In the genomic region with DNA sequence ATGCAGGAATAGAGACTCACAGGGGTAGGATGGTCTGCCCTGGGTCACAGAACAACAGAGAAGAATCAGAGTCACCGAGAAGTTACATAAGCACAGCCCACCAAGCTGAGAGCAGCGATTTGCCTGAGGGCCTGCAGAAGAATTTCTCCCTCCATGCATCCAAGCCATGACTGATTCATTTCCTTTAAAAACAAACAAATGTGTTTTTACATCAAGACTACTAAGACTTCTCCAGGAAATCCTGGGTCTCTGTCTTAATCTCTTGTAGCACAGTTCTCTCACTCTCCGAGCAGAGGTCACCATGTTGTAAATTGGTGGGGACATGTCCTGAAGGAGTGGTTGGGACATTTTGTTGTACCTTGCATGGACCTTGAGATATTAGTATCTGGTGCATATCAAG, we compare ENCODE assay signal across 13 cellular contexts.
DNase-seq lines count a peak whose midpoint lies in the region; ATAC-seq and TF ChIP-seq lines count a peak whose summit lies in the region.
"Had no signal": no experiment of that assay in that cellular context is flagged by ENCODE, and none has a peak within 500 bp of the region (broad histone marks: within the 10 kb centered on the region; RNA-seq: fewer than 3 reads in every experiment).

No MANE protein-coding gene starts in this region.

- no peaks in the 10 kb centered on the region for H3K36me3 ChIP-seq in SJSA1
- H3K36me3 ChIP-seq in trophoblast cell (ENCODE audit: control insufficient read depth in 1 of 2, insufficient read depth in 2 of 2, low read length in 2 of 2), result no peaks in the 10 kb centered on the region
- no peaks in the 10 kb centered on the region for H3K36me3 ChIP-seq in tibial nerve
- H3K36me3 ChIP-seq: right lobe of liver had no signal

- H2BK5ac ChIP-seq in trophoblast cell (ENCODE audit: low read depth, low read length, poor library complexity), result no peak overlapping the region

- no peak overlapping the region for H3K23ac ChIP-seq in trophoblast cell (ENCODE audit: low read length)

- H3K36me3 Mint-ChIP-seq in naive thymus-derived CD8-positive, alpha-beta T cell, result peaks cover 0 to 3% (median 0%) of the 10 kb centered on the region in 3 donors

- POLR2A ChIA-PET in naive thymus-derived CD8-positive, alpha-beta T cell (lab: Charles Lee), result interaction anchor here (0.6 kb wide), 1 partner anchor 158 kb away, joined by 6 read pairs; no protein-coding TSS in a partner anchor

- H4K8ac ChIP-seq in trophoblast cell (ENCODE audit: low read depth, low read length), result no peak overlapping the region

- H2AFZ ChIP-seq in trophoblast cell (ENCODE audit: insufficient read depth, low read length, poor library complexity), result no peak overlapping the region

- peaks cover 3% of the 10 kb centered on the region for H3K79me1 ChIP-seq in trophoblast cell (ENCODE audit: low read length)

- H3K27ac Mint-ChIP-seq in naive thymus-derived CD8-positive, alpha-beta T cell, result no peak overlapping the region
- H3K27ac Mint-ChIP-seq: activated CD4-positive, alpha-beta T cell treated with anti-CD3 and anti-CD28 coated beads for 36 hours; activated T-helper 17 cell treated with anti-CD3 and anti-CD28 coated beads, Interleukin-2, amount 50 U/mL, for 72 hours had no signal

- H3K4me3 ChIP-seq in SJSA1 (no peak overlapping the region), trophoblast cell (ENCODE audit: low read depth, low read length) (no peak overlapping the region), tibial nerve (no peak overlapping the region), dorsolateral prefrontal cortex (no peak overlapping the region)
- H3K4me3 ChIP-seq: right lobe of liver had no signal

- intact Hi-C loops in dorsolateral prefrontal cortex (cut with DNase I), result no loop called here

- H3K4me1 Mint-ChIP-seq in naive thymus-derived CD8-positive, alpha-beta T cell, result no peaks in the 10 kb centered on the region
- H3K4me1 Mint-ChIP-seq: activated CD4-positive, alpha-beta T cell treated with anti-CD3 and anti-CD28 coated beads for 36 hours; activated T-helper 17 cell treated with anti-CD3 and anti-CD28 coated beads, Interleukin-2, amount 50 U/mL, for 72 hours had no signal

- no peak overlapping the region for H4K12ac ChIP-seq in trophoblast cell (ENCODE audit: low read depth, low read length)

- DNase-seq in EL, result peak; percentile 93
- DNase-seq in SJSA1 (ENCODE audit: low read depth in 1 of 2, low spot score in 2 of 2), result peak; percentile 83 to 84
- peak; percentile 67 for DNase-seq in fibroblast of gingiva (ENCODE audit: low read depth)
- DNase-seq in trophoblast cell, result peak; percentile 27 to 48
- DNase-seq in tibial nerve (ENCODE audit: low spot score in 2 of 2), result no peak
- no peak for DNase-seq in dorsolateral prefrontal cortex
- no peak for DNase-seq in naive thymus-derived CD8-positive, alpha-beta T cell
- DNase-seq: activated CD4-positive, alpha-beta T cell treated with anti-CD3 and anti-CD28 coated beads for 36 hours; MM.1S; NCI-H526 treated with DMSO at 0.1 percent for 48 hours; right lobe of liver had no signal

- TF ChIP-seq CTCF in tibial nerve (IDR thresholded peaks at IDR 0.05) (no peak), dorsolateral prefrontal cortex (IDR thresholded peaks at IDR 0.05 in 54 of 56, conservative IDR thresholded peaks at IDR 0.05 in 2 of 56; ENCODE audit: low read depth in 1 of 56, partially characterized antibody in 56 of 56) (no peak)

- no peaks in the 10 kb centered on the region for H3K79me2 ChIP-seq in trophoblast cell (ENCODE audit: control insufficient read depth, insufficient read depth, low read length, poor library complexity)

- no peak overlapping the region for H2BK12ac ChIP-seq in trophoblast cell (ENCODE audit: low read length)

- H3K4ac ChIP-seq in trophoblast cell (ENCODE audit: low read depth, low read length), result no peak overlapping the region

- no peak for TF ChIP-seq EP300 in tibial nerve (IDR thresholded peaks at IDR 0.05)

- H3K9me3 ChIP-seq in SJSA1 (replicated peaks) (no peaks in the 10 kb centered on the region), trophoblast cell (ENCODE audit: insufficient read depth, low read depth, low read length) (no peaks in the 10 kb centered on the region), tibial nerve (peaks cover 0 to 6% (median 0%) of the 10 kb centered on the region in 4 donors)
- H3K9me3 ChIP-seq: right lobe of liver had no signal

- no peak for TF ChIP-seq POLR2A in tibial nerve (IDR thresholded peaks at IDR 0.05)

- no peak for ATAC-seq in naive thymus-derived CD8-positive, alpha-beta T cell
- ATAC-seq in GM21515 (IDR thresholded peaks at IDR 0.05; ENCODE audit: unreplicated experiment), result no peak
- ATAC-seq: activated CD4-positive, alpha-beta T cell treated with anti-CD3 and anti-CD28 coated beads for 36 hours; activated T-helper 17 cell treated with anti-CD3 and anti-CD28 coated beads, Interleukin-2, amount 50 U/mL, for 72 hours; right lobe of liver had no signal

- H2AK5ac ChIP-seq in trophoblast cell (ENCODE audit: low read length), result no peak overlapping the region

- no peak overlapping the region for H3K18ac ChIP-seq in trophoblast cell (ENCODE audit: low read length)

- no peak overlapping the region for H3K4me2 ChIP-seq in trophoblast cell (ENCODE audit: low read length)

- peak overlapping the region; percentile 42 for H3K27ac ChIP-seq in SJSA1
- H3K27ac ChIP-seq in trophoblast cell (ENCODE audit: low read depth, low read length), result no peak overlapping the region
- no peak overlapping the region for H3K27ac ChIP-seq in tibial nerve
- H3K27ac ChIP-seq in dorsolateral prefrontal cortex, result peak overlapping the region in 3 of 59 donors; percentile 15 to 23 (median 16)

- H3K14ac ChIP-seq in trophoblast cell (ENCODE audit: low read length), result no peak overlapping the region

- WGBS in trophoblast cell (ENCODE audit: extremely low coverage, insufficient coverage, insufficient read length), result no CpG with 5 or more reads among the region's 3 CpGs
- 38 to 44% methylated on average over 3 of the region's 3 CpGs for WGBS in tibial nerve, 2 donors

- H3K27me3 ChIP-seq in SJSA1 (replicated peaks), result no peaks in the 10 kb centered on the region
- H3K27me3 ChIP-seq in trophoblast cell (ENCODE audit: insufficient read depth, low read length), result peaks cover 2% of the 10 kb centered on the region
- H3K27me3 ChIP-seq in tibial nerve, result no peaks in the 10 kb centered on the region
- H3K27me3 ChIP-seq in dorsolateral prefrontal cortex, result no peaks in the 10 kb centered on the region
- H3K27me3 ChIP-seq: right lobe of liver had no signal

- H4K91ac ChIP-seq in trophoblast cell (ENCODE audit: low read depth, low read length), result no peak overlapping the region

- H2BK120ac ChIP-seq in trophoblast cell (ENCODE audit: insufficient read depth, low read length, poor library complexity), result no peak overlapping the region

- no peak overlapping the region for H3K4me3 Mint-ChIP-seq in naive thymus-derived CD8-positive, alpha-beta T cell
- H3K4me3 Mint-ChIP-seq: activated CD4-positive, alpha-beta T cell treated with anti-CD3 and anti-CD28 coated beads for 36 hours; activated T-helper 17 cell treated with anti-CD3 and anti-CD28 coated beads, Interleukin-2, amount 50 U/mL, for 72 hours had no signal

- H3K9ac ChIP-seq in trophoblast cell (ENCODE audit: low read length), result no peak overlapping the region

- H3K9me3 Mint-ChIP-seq in naive thymus-derived CD8-positive, alpha-beta T cell, result peaks cover 0 to 2% (median 0%) of the 10 kb centered on the region in 9 donors
- H3K9me3 Mint-ChIP-seq: activated T-helper 17 cell treated with anti-CD3 and anti-CD28 coated beads, Interleukin-2, amount 50 U/mL, for 72 hours had no signal

- H3K4me1 ChIP-seq in SJSA1 (replicated peaks), result peaks cover 53% of the 10 kb centered on the region
- H3K4me1 ChIP-seq in trophoblast cell (ENCODE audit: control insufficient read depth in 1 of 2, insufficient read depth in 2 of 2, low read length in 2 of 2), result peaks cover 2 to 14% of the 10 kb centered on the region in 2 experiments
- H3K4me1 ChIP-seq in tibial nerve, result peaks cover 0 to 22% (median 0%) of the 10 kb centered on the region in 4 donors

- H3K27me3 Mint-ChIP-seq in naive thymus-derived CD8-positive, alpha-beta T cell, result peaks cover 0 to 16% (median 8%) of the 10 kb centered on the region in 5 donors
- H3K27me3 Mint-ChIP-seq: activated T-helper 17 cell treated with anti-CD3 and anti-CD28 coated beads, Interleukin-2, amount 50 U/mL, for 72 hours had no signal

Comparison
In these comparisons a context has a peak if more than half of its experiments do, and no peak if none do; other contexts are left out.
1. DNase-seq: peak in EL (single experiment), SJSA1 (2 of 2), fibroblast of gingiva (single experiment) and trophoblast cell (2 of 2); none in tibial nerve (0 of 2), dorsolateral prefrontal cortex (0 of 10) and naive thymus-derived CD8-positive, alpha-beta T cell (0 of 10).